In genomic region chr1:168688679-168689657, GRCh38 we compare ENCODE assay signal across 18 cellular contexts. TPM values are rescaled to one million over a fixed set of nuclear protein-coding genes. Genes with fewer than 3 reads are reported as not detected.
DNase-seq lines count a peak whose midpoint lies in the region; ATAC-seq and TF ChIP-seq lines count a peak whose summit lies in the region.
"Had no signal": no experiment of that assay in that cellular context is flagged by ENCODE, and none has a peak within 500 bp of the region (broad histone marks: within the 10 kb centered on the region; RNA-seq: fewer than 3 reads in every experiment).

No MANE protein-coding gene starts in this region.

- H3K4me2 ChIP-seq in hepatocyte: peak overlapping the region; percentile 20

- H3K4me3 ChIP-seq in hepatocyte (no peak overlapping the region), sigmoid colon (no peak overlapping the region)
- H3K4me3 ChIP-seq: suprapubic skin had no signal

- no peaks in the 10 kb centered on the region for H4K20me1 ChIP-seq in hepatocyte (ENCODE audit: insufficient read depth, poor library complexity, severe bottlenecking)

- H3K36me3 ChIP-seq in hepatocyte (replicated peaks; ENCODE audit: insufficient read depth, low read depth) (no peaks in the 10 kb centered on the region), sigmoid colon (no peaks in the 10 kb centered on the region)
- H3K36me3 ChIP-seq: BE2C, brain microvascular endothelial cell, neutrophil, suprapubic skin had no signal

- peak in 1 of 4 donors; percentile 63 for TF ChIP-seq EP300 in sigmoid colon (IDR thresholded peaks at IDR 0.05)

- H2AFZ ChIP-seq in hepatocyte: no peak overlapping the region

- H3K27me3 ChIP-seq in hepatocyte (no peaks in the 10 kb centered on the region), sigmoid colon (no peaks in the 10 kb centered on the region)
- H3K27me3 ChIP-seq: BE2C, brain microvascular endothelial cell, neutrophil, suprapubic skin had no signal

- WGBS in hepatocyte (ENCODE audit: low lambda C conversion rate, missing lambda C conversion rate): 49% methylated on average over 7 of the region's 7 CpGs
- WGBS in sigmoid colon, 2 donors: 29 to 54% methylated on average over 7 of the region's 7 CpGs

- peaks cover 47% of the 10 kb centered on the region for H3K4me1 ChIP-seq in hepatocyte (ENCODE audit: insufficient read depth)
- H3K4me1 ChIP-seq in sigmoid colon: peaks cover 0 to 63% (median 51%) of the 10 kb centered on the region in 4 donors
- H3K4me1 ChIP-seq: suprapubic skin had no signal

- no peaks in the 10 kb centered on the region for H3K79me2 ChIP-seq in hepatocyte

- peak; percentile 16 for DNase-seq in GM03348 (ENCODE audit: low spot score)
- DNase-seq in NCI-H146 treated with DMSO at 0.1 percent for 48 hours (lab: John Stamatoyannopoulos, UW; ENCODE audit: unreplicated experiment): peak; percentile 39
- DNase-seq in hepatocyte (ENCODE audit: low spot score): peak; percentile 21
- DNase-seq in sigmoid colon: no peak
- no peak for DNase-seq in occipital lobe (lab: John Stamatoyannopoulos, UW)
- no peak for DNase-seq in GM10248 (ENCODE audit: extremely low spot score)
- DNase-seq in COLO829 (ENCODE audit: low spot score): no peak
- DNase-seq: activated B cell treated with CpG ODN at 0.5 μM for 24 hours; activated naive CD4-positive, alpha-beta T cell treated with Interleukin-2 at 50 U/mL for 16 hours; BE2C; brain microvascular endothelial cell; DND-41; Kasumi-1; SW 1271 had no signal

- TF ChIP-seq POLR2A in sigmoid colon (IDR thresholded peaks at IDR 0.05): no peak

- intact Hi-C loops in sigmoid colon (cut with DNase I): no loop called here

- H3K27ac ChIP-seq in hepatocyte (peak overlapping the region; percentile 88), sigmoid colon (peak overlapping the region; percentile 27 to 70 (median 66))
- H3K27ac ChIP-seq: brain microvascular endothelial cell, neutrophil, suprapubic skin had no signal

- POLR2A ChIA-PET in GM10248 (lab: Yijun Ruan, JAX): no interaction called here

- no peaks in the 10 kb centered on the region for H3K9me2 ChIP-seq in hepatocyte (replicated peaks; ENCODE audit: insufficient read depth)

- no peak for ATAC-seq in HG02610 (IDR thresholded peaks at IDR 0.05; ENCODE audit: unreplicated experiment)
- ATAC-seq: HCT116 had no signal

- CTCF ChIA-PET in GM10248 (lab: Yijun Ruan, JAX): interaction anchor here (0.8 kb wide), 1 partner anchor 60 kb away, joined by 3 read pairs; no protein-coding TSS in a partner anchor

- H3K9me3 ChIP-seq in hepatocyte (ENCODE audit: low read depth): no peaks in the 10 kb centered on the region
- H3K9me3 ChIP-seq in sigmoid colon: no peaks in the 10 kb centered on the region
- H3K9me3 ChIP-seq: neutrophil, suprapubic skin had no signal

- TF ChIP-seq CTCF in hepatocyte (IDR thresholded peaks at IDR 0.05; ENCODE audit: poor library complexity) (no peak), sigmoid colon (IDR thresholded peaks at IDR 0.05) (no peak), GM10248 (IDR thresholded peaks at IDR 0.05; ENCODE audit: control extremely low read depth, extremely low read depth, low read depth, missing control alignments) (no peak)

RNA-seq across cellular contexts. Expression of gene DPT, which starts 40.0 kb away (rescaled TPM):
- total RNA-seq in hepatocyte (12.5 and 13.5 TPM in 2 replicates), sigmoid colon (100 to 1,000 TPM; 249 to 519 (median 301) TPM), occipital lobe (not detected)
- polyA plus RNA-seq in hepatocyte (8.2 and 14.6 TPM in 2 replicates), sigmoid colon (100 to 1,000 TPM in 1 of 3 donors, 10 to 100 TPM in 1, 1 to 10 TPM in 1; 2.1 to 128 (median 25.4) TPM)
- total RNA-seq: activated B cell treated with CpG ODN at 0.5 μM for 24 hours had no signal

Comparison
In these comparisons a context has a peak if more than half of its experiments do, and no peak if none do; other contexts are left out.
1. DNase-seq: peak in GM03348 (single experiment), NCI-H146 treated with DMSO at 0.1 percent for 48 hours (single experiment) and hepatocyte (single experiment); none in sigmoid colon (single experiment), occipital lobe (single experiment), GM10248 (single experiment) and COLO829 (single experiment).
2. RNA of gene DPT, which starts 40.0 kb away (total RNA-seq): 249 to 519 TPM in sigmoid colon; 12.5 to 13.5 TPM in hepatocyte and not detected in occipital lobe (single experiment); every median in the first group is over 10 times any median in the second.